ENCODE assay signal across 9 cellular contexts in genomic region chr10:60910543-60910942, GRCh38. TPM values are rescaled to one million over a fixed set of nuclear protein-coding genes. Genes with fewer than 3 reads are reported as not detected.
A peak's percentile ranks its signal among the peaks of the same experiment; 100 is the strongest.
DNase-seq lines count a peak whose midpoint lies in the region; ATAC-seq and TF ChIP-seq lines count a peak whose summit lies in the region.
"Had no signal": no experiment of that assay in that cellular context is flagged by ENCODE, and none has a peak within 500 bp of the region (broad histone marks: within the 10 kb centered on the region; RNA-seq: fewer than 3 reads in every experiment).

No MANE protein-coding gene starts in this region.

- peaks cover 5% of the 10 kb centered on the region for H3K27me3 Mint-ChIP-seq in activated CD8-positive, alpha-beta T cell treated with anti-CD3 and anti-CD28 coated beads, Interleukin-2, amount 10 ng/mL, durations not matched to agents 7 days and 5 days (ENCODE audit: low read depth)
- peaks cover 1% of the 10 kb centered on the region for H3K27me3 Mint-ChIP-seq in activated CD8-positive, alpha-beta T cell treated with anti-CD3 and anti-CD28 coated beads for 36 hours
- peaks cover 5 to 15% of the 10 kb centered on the region in 2 donors for H3K27me3 Mint-ChIP-seq in T-cell

- no peak for DNase-seq in activated CD8-positive, alpha-beta T cell treated with anti-CD3 and anti-CD28 coated beads, Interleukin-2, amount 10 ng/mL, durations not matched to agents 7 days and 5 days
- no peak for DNase-seq in activated CD8-positive, alpha-beta T cell treated with anti-CD3 and anti-CD28 coated beads for 36 hours
- DNase-seq in T-cell: no peak
- DNase-seq in right lobe of liver: no peak
- peak in 1 of 2 donors; percentile 76 for DNase-seq in aorta
- DNase-seq in amniotic stem cell (lab: John Stamatoyannopoulos, UW): no peak
- DNase-seq in inferior parietal cortex (ENCODE audit: extremely low spot score): no peak
- no peak for DNase-seq in DMS 273 (lab: John Stamatoyannopoulos, UW; ENCODE audit: unreplicated experiment)

- peaks cover 0 to 9% (median 0%) of the 10 kb centered on the region in 4 donors for H3K4me1 ChIP-seq in right lobe of liver
- peaks cover 3 to 6% of the 10 kb centered on the region in 2 donors for H3K4me1 ChIP-seq in aorta (ENCODE audit: control insufficient read depth in 1 of 2, insufficient read depth in 2 of 2, low read length in 2 of 2)

- ATAC-seq in activated CD8-positive, alpha-beta T cell treated with anti-CD3 and anti-CD28 coated beads, Interleukin-2, amount 10 ng/mL, durations not matched to agents 7 days and 5 days: peak; percentile 44
- ATAC-seq in activated CD8-positive, alpha-beta T cell treated with anti-CD3 and anti-CD28 coated beads for 36 hours: no peak
- ATAC-seq in T-cell (replicated peaks in 1 of 4) (no peak), right lobe of liver (peak; percentile 52 to 82 (median 72)), aorta (ENCODE audit: low FRiP score) (peak; percentile 59)

- TF ChIP-seq CTCF in activated CD8-positive, alpha-beta T cell treated with anti-CD3 and anti-CD28 coated beads for 36 hours (IDR thresholded peaks at IDR 0.05): no peak
- TF ChIP-seq CTCF in right lobe of liver (IDR thresholded peaks at IDR 0.05): no peak

- H3K36me3 ChIP-seq in right lobe of liver: no peaks in the 10 kb centered on the region
- no peaks in the 10 kb centered on the region for H3K36me3 ChIP-seq in aorta (ENCODE audit: control insufficient read depth in 1 of 2, insufficient read depth in 2 of 2, low read length in 1 of 2)

- H3K36me3 Mint-ChIP-seq in activated CD8-positive, alpha-beta T cell treated with anti-CD3 and anti-CD28 coated beads, Interleukin-2, amount 10 ng/mL, durations not matched to agents 7 days and 5 days (ENCODE audit: low read depth): no peaks in the 10 kb centered on the region
- no peaks in the 10 kb centered on the region for H3K36me3 Mint-ChIP-seq in activated CD8-positive, alpha-beta T cell treated with anti-CD3 and anti-CD28 coated beads for 36 hours (ENCODE audit: low read depth)
- no peaks in the 10 kb centered on the region for H3K36me3 Mint-ChIP-seq in T-cell

- no peaks in the 10 kb centered on the region for H3K9me3 ChIP-seq in right lobe of liver
- no peaks in the 10 kb centered on the region for H3K9me3 ChIP-seq in aorta (ENCODE audit: control insufficient read depth, low read length)

- no peak overlapping the region for H3K27ac Mint-ChIP-seq in activated CD8-positive, alpha-beta T cell treated with anti-CD3 and anti-CD28 coated beads, Interleukin-2, amount 10 ng/mL, durations not matched to agents 7 days and 5 days
- no peak overlapping the region for H3K27ac Mint-ChIP-seq in activated CD8-positive, alpha-beta T cell treated with anti-CD3 and anti-CD28 coated beads for 36 hours
- H3K27ac Mint-ChIP-seq in T-cell: no peak overlapping the region

- 63% methylated on average over 5 of the region's 5 CpGs for WGBS in right lobe of liver (ENCODE audit: insufficient coverage, low coverage, low lambda C conversion rate, missing lambda C conversion rate)
- WGBS in aorta, 2 donors: 3 to 8% methylated on average over 5 of the region's 5 CpGs

- POLR2A ChIA-PET in activated CD8-positive, alpha-beta T cell treated with anti-CD3 and anti-CD28 coated beads, Interleukin-2, amount 10 ng/mL, durations not matched to agents 7 days and 5 days (lab: Charles Lee): no interaction called here
- POLR2A ChIA-PET in activated CD8-positive, alpha-beta T cell treated with anti-CD3 and anti-CD28 coated beads for 36 hours (lab: Charles Lee): no interaction called here
- POLR2A ChIA-PET in T-cell (lab: Charles Lee): no interaction called here

- H3K9me3 Mint-ChIP-seq in activated CD8-positive, alpha-beta T cell treated with anti-CD3 and anti-CD28 coated beads, Interleukin-2, amount 10 ng/mL, durations not matched to agents 7 days and 5 days (ENCODE audit: insufficient read depth): no peaks in the 10 kb centered on the region
- peaks cover 4% of the 10 kb centered on the region for H3K9me3 Mint-ChIP-seq in activated CD8-positive, alpha-beta T cell treated with anti-CD3 and anti-CD28 coated beads for 36 hours
- peaks cover 3 to 4% (median 4%) of the 10 kb centered on the region in 3 donors for H3K9me3 Mint-ChIP-seq in T-cell

- H3K4me1 Mint-ChIP-seq in activated CD8-positive, alpha-beta T cell treated with anti-CD3 and anti-CD28 coated beads, Interleukin-2, amount 10 ng/mL, durations not matched to agents 7 days and 5 days (ENCODE audit: low read depth): peaks cover 10% of the 10 kb centered on the region
- H3K4me1 Mint-ChIP-seq in activated CD8-positive, alpha-beta T cell treated with anti-CD3 and anti-CD28 coated beads for 36 hours (ENCODE audit: low read depth): peaks cover 10% of the 10 kb centered on the region
- H3K4me1 Mint-ChIP-seq in T-cell: peaks cover 11% of the 10 kb centered on the region in 3 donors

- TF ChIP-seq POLR2A in right lobe of liver (IDR thresholded peaks at IDR 0.05): no peak

- intact Hi-C loops in activated CD8-positive, alpha-beta T cell treated with anti-CD3 and anti-CD28 coated beads for 36 hours (cut with micrococcal nuclease): no loop called here
- intact Hi-C loops in right lobe of liver (cut with DNase I) (no loop called here), aorta (cut with DNase I) (loop anchor here in 1 of 2 donors (1.0 kb wide), 1 partner anchor 28 kb away; no protein-coding TSS in a partner anchor)

- H3K27ac ChIP-seq in right lobe of liver (no peak overlapping the region), aorta (ENCODE audit: low read depth in 1 of 2, low read length in 2 of 2) (peak overlapping the region in 1 of 2 donors; percentile 44)

- H3K27me3 ChIP-seq in right lobe of liver (no peaks in the 10 kb centered on the region), aorta (ENCODE audit: control insufficient read depth in 1 of 2, insufficient read depth in 2 of 2, low read length in 1 of 2) (no peaks in the 10 kb centered on the region)

- H3K4me3 Mint-ChIP-seq in activated CD8-positive, alpha-beta T cell treated with anti-CD3 and anti-CD28 coated beads, Interleukin-2, amount 10 ng/mL, durations not matched to agents 7 days and 5 days: no peak overlapping the region
- H3K4me3 Mint-ChIP-seq in activated CD8-positive, alpha-beta T cell treated with anti-CD3 and anti-CD28 coated beads for 36 hours: no peak overlapping the region
- H3K4me3 Mint-ChIP-seq in T-cell: peak overlapping the region in 2 of 3 donors; percentile 14 to 36
- H3K4me3 Mint-ChIP-seq: brain had no signal

- CTCF ChIA-PET in activated CD8-positive, alpha-beta T cell treated with anti-CD3 and anti-CD28 coated beads, Interleukin-2, amount 10 ng/mL, durations not matched to agents 7 days and 5 days (lab: Charles Lee): no interaction called here
- CTCF ChIA-PET in activated CD8-positive, alpha-beta T cell treated with anti-CD3 and anti-CD28 coated beads for 36 hours (lab: Charles Lee): no interaction called here
- CTCF ChIA-PET in T-cell (lab: Charles Lee): no interaction called here

- no peak overlapping the region for H3K4me3 ChIP-seq in right lobe of liver
- H3K4me3 ChIP-seq in aorta (ENCODE audit: low read length in 2 of 2): no peak overlapping the region

RNA-seq across cellular contexts. Expression of gene RHOBTB1, which starts 33.4 kb away (rescaled TPM):
- under 1 TPM in 1 of 2 experiments, not detected in 1; 0.05 TPM for total RNA-seq in activated CD8-positive, alpha-beta T cell treated with anti-CD3 and anti-CD28 coated beads, Interleukin-2, amount 10 ng/mL, durations not matched to agents 7 days and 5 days
- under 1 TPM; 0.09 to 0.74 TPM for total RNA-seq in activated CD8-positive, alpha-beta T cell treated with anti-CD3 and anti-CD28 coated beads for 36 hours
- total RNA-seq in T-cell: under 1 TPM in 4 of 5 donors, not detected in 1; 0.09 to 0.75 (median 0.34) TPM
- total RNA-seq in right lobe of liver: 1 to 10 TPM; 3.0 to 5.4 (median 4.4) TPM
- total RNA-seq in aorta: 10 to 100 TPM; 12.9 to 22.8 TPM
- polyA plus RNA-seq in aorta: 10 to 100 TPM in 1 of 2 donors, 1 to 10 TPM in 1; 5.1 to 11.4 TPM

Comparison
In these comparisons a context has a peak if more than half of its experiments do, and no peak if none do; other contexts are left out.
1. ATAC-seq: peak in activated CD8-positive, alpha-beta T cell treated with anti-CD3 and anti-CD28 coated beads, Interleukin-2, amount 10 ng/mL, durations not matched to agents 7 days and 5 days (single experiment), right lobe of liver (4 of 4) and aorta (single experiment); none in activated CD8-positive, alpha-beta T cell treated with anti-CD3 and anti-CD28 coated beads for 36 hours (single experiment) and T-cell (0 of 4).
2. H3K4me3 Mint-ChIP-seq: peak in T-cell (2 of 3); none in activated CD8-positive, alpha-beta T cell treated with anti-CD3 and anti-CD28 coated beads, Interleukin-2, amount 10 ng/mL, durations not matched to agents 7 days and 5 days (single experiment) and activated CD8-positive, alpha-beta T cell treated with anti-CD3 and anti-CD28 coated beads for 36 hours (single experiment).